In the genomic region with DNA sequence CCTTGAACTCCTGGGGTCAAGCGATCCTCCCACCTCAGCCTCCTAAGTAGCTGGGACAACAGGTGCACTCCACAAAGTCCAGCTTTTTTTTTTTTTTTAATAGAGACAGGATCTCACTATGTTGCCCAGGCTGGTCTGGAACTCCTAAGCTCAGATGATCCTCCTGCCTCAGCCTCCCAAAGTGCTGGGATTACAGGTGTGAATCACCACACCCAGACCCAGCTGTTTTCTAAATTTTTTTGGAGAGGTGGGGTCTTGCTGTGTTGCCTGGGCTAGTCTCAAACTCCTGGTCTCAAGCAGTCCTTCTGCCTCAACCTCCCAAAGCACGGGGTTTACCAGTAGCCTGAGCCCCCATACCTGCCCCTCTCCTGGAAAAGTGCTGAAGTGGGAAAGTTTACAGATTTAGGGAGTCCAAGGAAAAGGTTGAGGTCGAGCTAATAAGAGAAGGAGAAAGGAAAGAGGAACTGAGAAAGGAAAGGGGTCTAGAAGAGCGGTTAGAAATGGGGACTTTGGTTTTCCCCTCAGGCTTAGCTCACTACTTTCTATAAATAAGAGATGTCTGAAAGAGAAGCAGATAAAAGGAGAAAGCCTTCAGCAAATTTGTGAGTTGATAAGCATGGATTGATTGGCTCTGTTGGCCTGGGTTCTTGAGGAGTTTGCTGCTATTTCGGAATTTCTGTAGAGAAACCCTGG, we compare ENCODE assay signal across 11 cellular contexts. TPM values are rescaled to one million over a fixed set of nuclear protein-coding genes. Genes with fewer than 3 reads are reported as not detected.
A peak's percentile ranks its signal among the peaks of the same experiment; 100 is the strongest.
DNase-seq lines count a peak whose midpoint lies in the region; ATAC-seq, FAIRE-seq and TF ChIP-seq lines count a peak whose summit lies in the region.
"Had no signal": no experiment of that assay in that cellular context is flagged by ENCODE, and none has a peak within 500 bp of the region (broad histone marks: within the 10 kb centered on the region; RNA-seq: fewer than 3 reads in every experiment).

No MANE protein-coding gene starts in this region.

- H3K4ac ChIP-seq in mesendoderm (ENCODE audit: low read depth, low read length), result no peak overlapping the region

- no peak overlapping the region for H2BK120ac ChIP-seq in mesendoderm (ENCODE audit: low read depth, low read length)

- no peaks in the 10 kb centered on the region for H3K9me3 ChIP-seq in OCI-LY3 (ENCODE audit: insufficient read depth, low read length)

- H3K4me2 ChIP-seq in OCI-LY3 (ENCODE audit: low read length) (peak overlapping the region; percentile 64), mesendoderm (ENCODE audit: low read length) (no peak overlapping the region)

- TF ChIP-seq POLR2A in GM12891 (IDR thresholded peaks at IDR 0.05; ENCODE audit: low read depth, low read length), result no peak

- no peak overlapping the region for H2BK15ac ChIP-seq in mesendoderm (replicated peaks; ENCODE audit: low read depth)

- H4K8ac ChIP-seq in mesendoderm (ENCODE audit: low read depth, low read length), result no peak overlapping the region

- DNase-seq in GM12891 (ENCODE audit: insufficient read length, low spot score) (no peak), ecto neural progenitor cell (ENCODE audit: low spot score) (no peak), mesendoderm (no peak)
- DNase-seq in activated CD4-positive, alpha-beta T cell treated with anti-CD3 and anti-CD28 coated beads, Interleukin-2, amount 50 U/mL, for 48 hours, result no peak
- DNase-seq in activated CD4-positive, alpha-beta T cell treated with anti-CD3 and anti-CD28 coated beads for 4 hours, result no peak
- DNase-seq: CD4-positive, alpha-beta memory T cell; cerebellar nuclear complex; NCI-H524 had no signal

- peak; percentile 54 for ATAC-seq in GM21381 (IDR thresholded peaks at IDR 0.05; ENCODE audit: unreplicated experiment)
- peak; percentile 44 for ATAC-seq in HG03097 (IDR thresholded peaks at IDR 0.05; ENCODE audit: low FRiP score, unreplicated experiment)

- no CpG with 5 or more reads among the region's 5 CpGs for WGBS in mesendoderm (ENCODE audit: extremely low coverage, insufficient coverage, low lambda C conversion rate)

- H2AFZ ChIP-seq in OCI-LY3 (ENCODE audit: low read depth, low read length), result no peak overlapping the region

- TF ChIP-seq CTCF in OCI-LY3 (IDR thresholded peaks at IDR 0.05; ENCODE audit: low read depth, low read length), result no peak

- no peaks in the 10 kb centered on the region for H3K27me3 ChIP-seq in OCI-LY3 (ENCODE audit: low read depth, low read length)
- H3K27me3 ChIP-seq in mesendoderm (ENCODE audit: insufficient read depth, low read length, poor library complexity), result no peaks in the 10 kb centered on the region

- H2AK5ac ChIP-seq in mesendoderm (ENCODE audit: low read length), result no peak overlapping the region

- H3K23ac ChIP-seq in mesendoderm (ENCODE audit: low read length), result no peak overlapping the region

- H3K79me1 ChIP-seq in mesendoderm (ENCODE audit: low read length), result peaks cover 21% of the 10 kb centered on the region

- H3K79me2 ChIP-seq in OCI-LY3 (ENCODE audit: low read length), result peaks cover 51% of the 10 kb centered on the region
- peaks cover 40% of the 10 kb centered on the region for H3K79me2 ChIP-seq in mesendoderm (ENCODE audit: control insufficient read depth, insufficient read depth, low read length)

- peaks cover 90% of the 10 kb centered on the region for H4K20me1 ChIP-seq in OCI-LY3 (ENCODE audit: insufficient read depth, low read length)

- no peak overlapping the region for H3K56ac ChIP-seq in mesendoderm (ENCODE audit: low read length)

- FAIRE-seq in GM12891 (lab: Jason Lieb, UNC), result peak; percentile 54

- H3K36me3 ChIP-seq in OCI-LY3 (replicated peaks; ENCODE audit: low read depth, low read length), result peaks cover 3% of the 10 kb centered on the region
- H3K36me3 ChIP-seq in mesendoderm (ENCODE audit: control insufficient read depth, insufficient read depth, low read length), result no peaks in the 10 kb centered on the region

- no peak overlapping the region for H2BK5ac ChIP-seq in mesendoderm (ENCODE audit: low read length)

- H3K4me1 ChIP-seq in OCI-LY3 (ENCODE audit: low read length) (peaks cover 34% of the 10 kb centered on the region), mesendoderm (ENCODE audit: control insufficient read depth, low read depth, low read length) (peaks cover 3% of the 10 kb centered on the region)

- H3K18ac ChIP-seq in mesendoderm (ENCODE audit: low read length), result no peak overlapping the region

- H3K9ac ChIP-seq in OCI-LY3 (ENCODE audit: low read length) (no peak overlapping the region), mesendoderm (ENCODE audit: low read length) (no peak overlapping the region)

- H4K5ac ChIP-seq in mesendoderm (ENCODE audit: low read length), result no peak overlapping the region

- H3K27ac ChIP-seq in OCI-LY3 (ENCODE audit: low read length) (no peak overlapping the region), mesendoderm (ENCODE audit: low read depth, low read length) (no peak overlapping the region)

- H3K4me3 ChIP-seq in OCI-LY3 (ENCODE audit: low read length) (peak overlapping the region; percentile 49), mesendoderm (ENCODE audit: low read length) (no peak overlapping the region)

TF ChIP-seq in GM12891, 5 proteins besides CTCF, POLR2A, EP300 and RAD21:
- TF ChIP-seq POU2F2 (IDR thresholded peaks at IDR 0.05; ENCODE audit: low read depth, low read length) (no peak), SPI1 (IDR thresholded peaks at IDR 0.05; ENCODE audit: low read depth, low read length) (peak; percentile 100)

RNA-seq across cellular contexts. Expression of a gene that starts 23.6 kb away (rescaled TPM):
- 153 TPM for polyA plus RNA-seq in GM12891 (2012; ENCODE audit: low read depth, missing spikeins)
- 169 TPM for polyA plus RNA-seq in mesendoderm (2013, experiment 1 of 2)
- polyA plus RNA-seq in mesendoderm (2013, experiment 2 of 2), result 166 TPM
